In the genomic region with DNA sequence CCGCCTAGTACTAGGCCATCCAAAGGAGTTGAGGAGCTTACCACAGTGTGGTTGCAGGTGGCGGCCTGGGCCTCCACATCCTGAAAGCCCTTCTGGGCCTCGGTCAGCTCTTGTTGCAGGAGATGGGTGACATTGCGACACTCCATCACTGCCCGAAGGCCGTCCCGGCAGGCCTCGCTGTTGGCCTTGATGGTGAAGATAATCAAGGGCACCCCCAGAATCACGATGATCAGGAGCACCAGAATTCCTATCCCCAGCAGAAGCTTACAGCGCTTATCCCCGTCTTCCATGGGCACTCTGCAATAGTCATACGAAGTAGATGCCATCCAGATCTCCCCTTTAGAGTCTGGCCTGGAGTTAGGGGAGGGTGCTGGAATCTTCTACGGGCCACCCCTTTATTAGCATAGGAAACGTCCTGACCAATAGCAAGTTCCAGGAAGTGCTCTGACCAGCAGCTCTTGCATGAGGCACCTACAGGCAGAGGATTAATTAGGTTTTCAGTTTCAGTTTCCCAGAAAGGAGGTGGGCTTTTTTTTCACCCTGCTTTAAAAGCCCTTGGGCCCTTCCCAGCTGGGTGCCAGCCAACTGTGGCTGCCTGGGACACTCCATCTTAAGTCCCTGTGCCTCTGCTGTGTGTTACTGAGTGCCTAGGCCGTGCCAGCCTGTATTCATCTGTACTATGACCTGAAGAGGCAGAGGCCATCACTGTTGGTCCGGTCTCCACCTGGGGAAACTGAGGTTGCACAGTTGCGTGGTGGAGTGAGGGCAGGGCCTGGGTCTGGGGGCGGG, we compare ENCODE assay signal across 8 cellular contexts. TPM values are rescaled to one million over a fixed set of nuclear protein-coding genes. Genes with fewer than 3 reads are reported as not detected.
DNase-seq lines count a peak whose midpoint lies in the region; ATAC-seq, FAIRE-seq and TF ChIP-seq lines count a peak whose summit lies in the region.

BST2 (minus strand) TSS at position 381 of the 789 bp plus-strand sequence; CDS start at position 326, 55 bp downstream.

- H3K27ac Mint-ChIP-seq in effector memory CD8-positive, alpha-beta T cell: peak within 1 kb of the TSS; percentile 82 to 92

- no peaks in the 10 kb centered on the region for H3K27me3 ChIP-seq in thoracic aorta (replicated peaks; ENCODE audit: insufficient read depth)

- DNase-seq in GDM1 (lab: John Stamatoyannopoulos, UW) (peak; percentile 58), KBM-7 (peak; percentile 87), mesenteric fat pad (ENCODE audit: low spot score) (no peak), thoracic aorta (ENCODE audit: low spot score) (peak; percentile 20), H54 (ENCODE audit: insufficient read length, low spot score) (no peak)
- DNase-seq in activated CD4-positive, CD25-positive, alpha-beta regulatory T cell treated with anti-CD3 and anti-CD28 coated beads, Interleukin-2, amount 50 U/mL, for 72 hours: peak; percentile 60
- peak; percentile 23 to 43 (median 34) for DNase-seq in effector memory CD8-positive, alpha-beta T cell

- no peak for TF ChIP-seq CTCF in thoracic aorta (IDR thresholded peaks at IDR 0.05)

- peaks cover 35 to 40% of the 10 kb centered on the region in 2 donors for H3K4me1 Mint-ChIP-seq in effector memory CD8-positive, alpha-beta T cell (ENCODE audit: low read depth in 2 of 2)

- peak within 1 kb of the TSS; percentile 64 to 72 for H3K27ac ChIP-seq in thoracic aorta

- in situ Hi-C loops in KBM-7 (cut with MboI; ENCODE audit: low pct_unique_long_range_greater_than_20kb, low sequenced_read_pairs): no loop called here

- TF ChIP-seq POLR2A in H54 (IDR thresholded peaks at IDR 0.05; ENCODE audit: low read depth, low read length): no peak

- H3K4me3 Mint-ChIP-seq in effector memory CD8-positive, alpha-beta T cell: peak within 1 kb of the TSS; percentile 82 to 88

- no peaks in the 10 kb centered on the region for H3K27me3 Mint-ChIP-seq in effector memory CD8-positive, alpha-beta T cell

- FAIRE-seq in H54 (lab: Jason Lieb, UNC): no peak

- H3K36me3 Mint-ChIP-seq in effector memory CD8-positive, alpha-beta T cell (ENCODE audit: insufficient read depth): peaks cover 32% of the 10 kb centered on the region

- peaks cover 22 to 35% of the 10 kb centered on the region in 2 donors for H3K4me1 ChIP-seq in thoracic aorta (ENCODE audit: control insufficient read depth in 1 of 2, low read depth in 2 of 2)

- H3K4me3 ChIP-seq in thoracic aorta: peak within 1 kb of the TSS; percentile 70

- no peaks in the 10 kb centered on the region for H3K36me3 ChIP-seq in thoracic aorta

- no peaks in the 10 kb centered on the region for H3K9me3 ChIP-seq in thoracic aorta

- H3K9me3 Mint-ChIP-seq in effector memory CD8-positive, alpha-beta T cell: no peaks in the 10 kb centered on the region

- ATAC-seq in GM21619 (IDR thresholded peaks at IDR 0.05; ENCODE audit: unreplicated experiment) (peak; percentile 74), thoracic aorta (ENCODE audit: insufficient number of reproducible peaks, low FRiP score, low read depth) (peak; percentile 80)
- ATAC-seq in effector memory CD8-positive, alpha-beta T cell (replicated peaks): peak; percentile 91

RNA-seq across cellular contexts. Expression of gene BST2, which starts in this region (rescaled TPM):
- 185 TPM for total RNA-seq in mesenteric fat pad
- total RNA-seq in thoracic aorta: 100 to 1,000 TPM; 113 to 144 TPM

Comparison
In these comparisons a context has a peak if more than half of its experiments do, and no peak if none do; other contexts are left out.
1. DNase-seq: peak in GDM1 (single experiment), KBM-7 (single experiment), activated CD4-positive, CD25-positive, alpha-beta regulatory T cell treated with anti-CD3 and anti-CD28 coated beads, Interleukin-2, amount 50 U/mL, for 72 hours (single experiment), effector memory CD8-positive, alpha-beta T cell (3 of 3) and thoracic aorta (single experiment); none in mesenteric fat pad (single experiment) and H54 (single experiment).
2. Peak in every context shown above with its lines, with median percentiles within 50 percentile points of each other: ATAC-seq.